In genomic region chr7:42269161-42269560, GRCh38 we compare ENCODE assay signal across 22 cellular contexts. TPM values are rescaled to one million over a fixed set of nuclear protein-coding genes. Genes with fewer than 3 reads are reported as not detected.
DNase-seq lines count a peak whose midpoint lies in the region; ATAC-seq and TF ChIP-seq lines count a peak whose summit lies in the region.
"Had no signal": no experiment of that assay in that cellular context is flagged by ENCODE, and none has a peak within 500 bp of the region (broad histone marks: within the 10 kb centered on the region; RNA-seq: fewer than 3 reads in every experiment).

No MANE protein-coding gene starts in this region.

- TF ChIP-seq CTCF in epithelial cell of esophagus (IDR thresholded peaks at IDR 0.05; ENCODE audit: insufficient read depth, low read depth, low read length, missing control alignments): no peak
- TF ChIP-seq CTCF in CD8-positive, alpha-beta T cell (IDR thresholded peaks at IDR 0.05): no peak

- H4K20me1 ChIP-seq in BLaER1 treated with 17β-estradiol and CSF1 and Interleukin-3, amounts not matched to agents 10 nM and 100 nM: no peaks in the 10 kb centered on the region

- POLR2A ChIA-PET in T-cell (lab: Charles Lee): no interaction called here
- POLR2A ChIA-PET in CD8-positive, alpha-beta T cell (lab: Charles Lee): no interaction called here

- H3K9ac ChIP-seq in BLaER1 treated with 17β-estradiol and CSF1 and Interleukin-3, amounts not matched to agents 10 nM and 100 nM: no peak overlapping the region

- peaks cover 7 to 8% of the 10 kb centered on the region in 2 donors for H3K27me3 Mint-ChIP-seq in T-cell
- H3K27me3 Mint-ChIP-seq in CD8-positive, alpha-beta T cell (ENCODE audit: low read depth): no peaks in the 10 kb centered on the region

- H3K4me3 Mint-ChIP-seq in T-cell: no peak overlapping the region
- H3K4me3 Mint-ChIP-seq in CD8-positive, alpha-beta T cell: no peak overlapping the region
- H3K4me3 Mint-ChIP-seq: CD4-positive, CD25-positive, alpha-beta regulatory T cell had no signal

- H3K9me3 ChIP-seq in BLaER1 treated with 17β-estradiol and CSF1 and Interleukin-3, amounts not matched to agents 10 nM and 100 nM (replicated peaks in 1 of 11): no peaks in the 10 kb centered on the region
- H3K9me3 ChIP-seq in CD8-positive, alpha-beta T cell (ENCODE audit: low read length): no peaks in the 10 kb centered on the region
- H3K9me3 ChIP-seq: Caco-2 had no signal

- H3K27me3 ChIP-seq in BLaER1 treated with 17β-estradiol and CSF1 and Interleukin-3, amounts not matched to agents 10 nM and 100 nM: no peaks in the 10 kb centered on the region
- peaks cover 3% of the 10 kb centered on the region for H3K27me3 ChIP-seq in CD8-positive, alpha-beta T cell (ENCODE audit: insufficient read depth, low read length)

- H3K36me3 ChIP-seq in BLaER1 treated with 17β-estradiol and CSF1 and Interleukin-3, amounts not matched to agents 10 nM and 100 nM: no peaks in the 10 kb centered on the region
- no peaks in the 10 kb centered on the region for H3K36me3 ChIP-seq in CD8-positive, alpha-beta T cell (ENCODE audit: insufficient read depth, low read length)

- H3K4me2 ChIP-seq in BLaER1 treated with 17β-estradiol and CSF1 and Interleukin-3, amounts not matched to agents 10 nM and 100 nM: peak overlapping the region; percentile 54 to 73 (median 59); a peak in 21 of 22 replicates

- peak; percentile 19 for DNase-seq in NAMALWA (ENCODE audit: low spot score)
- peak; percentile 7 for DNase-seq in epithelial cell of esophagus (ENCODE audit: low read depth)
- no peak for DNase-seq in T-cell
- no peak for DNase-seq in AG08396 (ENCODE audit: low spot score)
- no peak for DNase-seq in CD8-positive, alpha-beta T cell
- DNase-seq: ACHN; Caco-2; CD4-positive, CD25-positive, alpha-beta regulatory T cell; IMR-90; Karpas-422; NCI-H1105 treated with DMSO at 0.1 percent for 48 hours; NCI-H1694; NCI-H2107; NCI-H2227 treated with DMSO at 0.1 percent for 48 hours; NCI-H510A treated with DMSO at 0.1 percent for 48 hours; NCI-H774; PC-3; RPMI8226; SIG-M5 had no signal

- ATAC-seq in GM18867 (IDR thresholded peaks at IDR 0.05; ENCODE audit: unreplicated experiment): peak; percentile 52
- ATAC-seq in T-cell (replicated peaks in 1 of 4): no peak
- ATAC-seq in CD8-positive, alpha-beta T cell: no peak
- ATAC-seq in HG03432 (IDR thresholded peaks at IDR 0.05; ENCODE audit: unreplicated experiment): no peak
- ATAC-seq: PC-3 had no signal

- peaks cover 36 to 45% (median 41%) of the 10 kb centered on the region in 10 experiments for H3K4me1 ChIP-seq in BLaER1 treated with 17β-estradiol and CSF1 and Interleukin-3, amounts not matched to agents 10 nM and 100 nM
- no peaks in the 10 kb centered on the region for H3K4me1 ChIP-seq in CD8-positive, alpha-beta T cell (ENCODE audit: insufficient read depth, low read length)
- H3K4me1 ChIP-seq: Caco-2 had no signal

- H3K27ac Mint-ChIP-seq in T-cell: no peak overlapping the region
- no peak overlapping the region for H3K27ac Mint-ChIP-seq in CD8-positive, alpha-beta T cell
- H3K27ac Mint-ChIP-seq: CD4-positive, CD25-positive, alpha-beta regulatory T cell had no signal

- H3K4me3 ChIP-seq in BLaER1 treated with 17β-estradiol and CSF1 and Interleukin-3, amounts not matched to agents 10 nM and 100 nM: no peak overlapping the region
- H3K4me3 ChIP-seq in epithelial cell of esophagus (ENCODE audit: low read length): no peak overlapping the region
- H3K4me3 ChIP-seq in CD8-positive, alpha-beta T cell (ENCODE audit: low read depth, low read length): no peak overlapping the region

- H3K27ac ChIP-seq in BLaER1 treated with 17β-estradiol and CSF1 and Interleukin-3, amounts not matched to agents 10 nM and 100 nM: no peak overlapping the region; a peak in 1 of 22 replicates
- H3K27ac ChIP-seq in CD8-positive, alpha-beta T cell (ENCODE audit: low read depth, low read length): no peak overlapping the region

- intact Hi-C loops in CD8-positive, alpha-beta T cell (cut with DNase I, micrococcal nuclease): no loop called here

- CTCF ChIA-PET in T-cell (lab: Charles Lee): no interaction called here
- CTCF ChIA-PET in CD8-positive, alpha-beta T cell (lab: Charles Lee): no interaction called here

- H3K9me3 Mint-ChIP-seq in T-cell: peaks cover 0 to 6% (median 0%) of the 10 kb centered on the region in 3 donors
- no peaks in the 10 kb centered on the region for H3K9me3 Mint-ChIP-seq in CD8-positive, alpha-beta T cell

- peaks cover 3 to 9% (median 5%) of the 10 kb centered on the region in 3 donors for H3K4me1 Mint-ChIP-seq in T-cell
- H3K4me1 Mint-ChIP-seq in CD8-positive, alpha-beta T cell (ENCODE audit: low read depth): no peaks in the 10 kb centered on the region

- no peaks in the 10 kb centered on the region for H3K36me3 Mint-ChIP-seq in T-cell
- no peaks in the 10 kb centered on the region for H3K36me3 Mint-ChIP-seq in CD8-positive, alpha-beta T cell
- H3K36me3 Mint-ChIP-seq: CD4-positive, CD25-positive, alpha-beta regulatory T cell had no signal

RNA-seq across cellular contexts. Expression of gene GLI3, which starts 32.2 kb away (rescaled TPM):
- under 1 TPM in 4 of 5 donors, not detected in 1; 0.10 to 0.79 (median 0.32) TPM for total RNA-seq in T-cell
- under 1 TPM in 1 of 2 experiments, not detected in 1; 0.22 TPM for total RNA-seq in CD8-positive, alpha-beta T cell
- total RNA-seq: CD4-positive, CD25-positive, alpha-beta regulatory T cell had no signal

Comparison
In these comparisons a context has a peak if more than half of its experiments do, and no peak if none do; other contexts are left out.
1. DNase-seq: peak in NAMALWA (single experiment) and epithelial cell of esophagus (single experiment); none in T-cell (0 of 34), AG08396 (single experiment) and CD8-positive, alpha-beta T cell (0 of 7).